In genomic region chr15:69712999-69713398, GRCh38 we compare ENCODE assay signal across 16 cellular contexts.
DNase-seq lines count a peak whose midpoint lies in the region; ATAC-seq, FAIRE-seq and TF ChIP-seq lines count a peak whose summit lies in the region.
"Had no signal": no experiment of that assay in that cellular context is flagged by ENCODE, and none has a peak within 500 bp of the region (broad histone marks: within the 10 kb centered on the region; RNA-seq: fewer than 3 reads in every experiment).

No MANE protein-coding gene starts in this region.

- H3K27me3 Mint-ChIP-seq in CD4-positive, alpha-beta memory T cell = no peaks in the 10 kb centered on the region
- no peaks in the 10 kb centered on the region for H3K27me3 Mint-ChIP-seq in T-cell

- TF ChIP-seq POLR2A in GM12891 (IDR thresholded peaks at IDR 0.05; ENCODE audit: low read depth, low read length) (no peak), right lobe of liver (IDR thresholded peaks at IDR 0.05) (no peak)

- ATAC-seq in T-cell (replicated peaks in 1 of 4) = no peak
- peak; percentile 65 to 93 (median 76) for ATAC-seq in right lobe of liver
- ATAC-seq in GM21381 (IDR thresholded peaks at IDR 0.05; ENCODE audit: unreplicated experiment) = no peak
- no peak for ATAC-seq in GM19455 (IDR thresholded peaks at IDR 0.05; ENCODE audit: unreplicated experiment)
- ATAC-seq: Right ventricle myocardium inferior had no signal

- FAIRE-seq in GM12891 (lab: Jason Lieb, UNC) = peak; percentile 84

- CTCF ChIA-PET in CD4-positive, alpha-beta memory T cell (lab: Charles Lee; ENCODE audit: partially characterized antibody) = interaction anchor here (1.2 to 1.6 kb wide), 3 partner anchors 10 to 32 kb away, joined by 3 to 6 read pairs (median 3); no protein-coding TSS in a partner anchor
- CTCF ChIA-PET in T-cell (lab: Charles Lee) = no interaction called here

- no peaks in the 10 kb centered on the region for H3K9me3 ChIP-seq in CD4-positive, alpha-beta memory T cell (ENCODE audit: control insufficient read depth in 1 of 2, low read length in 2 of 2)
- H3K9me3 ChIP-seq in right lobe of liver = peaks cover 0 to 5% (median 1%) of the 10 kb centered on the region in 4 donors
- H3K9me3 ChIP-seq: testis had no signal

- WGBS in right lobe of liver (ENCODE audit: insufficient coverage, low coverage, low lambda C conversion rate, missing lambda C conversion rate) = 83% methylated on average over 1 of the region's 2 CpGs

- peaks cover 45 to 68% (median 57%) of the 10 kb centered on the region in 4 donors for H3K4me1 Mint-ChIP-seq in CD4-positive, alpha-beta memory T cell
- peaks cover 50 to 60% (median 58%) of the 10 kb centered on the region in 3 donors for H3K4me1 Mint-ChIP-seq in T-cell
- H3K4me1 Mint-ChIP-seq: nephron had no signal

- no peaks in the 10 kb centered on the region for H3K36me3 ChIP-seq in CD4-positive, alpha-beta memory T cell (ENCODE audit: insufficient read depth, low read length)
- H3K36me3 ChIP-seq in right lobe of liver = no peaks in the 10 kb centered on the region

- no peak for DNase-seq in CD4-positive, alpha-beta memory T cell
- DNase-seq in GM12891 (ENCODE audit: insufficient read length, low spot score) = no peak
- DNase-seq in T-cell = no peak
- DNase-seq in right lobe of liver = no peak
- DNase-seq in NCI-H2029 treated with DMSO at 0.1 percent for 48 hours (lab: John Stamatoyannopoulos, UW) = no peak
- DNase-seq: activated CD4-positive, alpha-beta T cell treated with anti-CD3 and anti-CD28 coated beads for 4 hours; CD4-positive, CD25-positive, alpha-beta regulatory T cell; NCI-H1694; NCI-H82; stimulated activated CD4-positive, alpha-beta T cell treated with anti-CD3 and anti-CD28 coated beads, Interleukin-1b, Interleukin-23, amount 100 ng/mL, for 48 hours; T1000; testis had no signal

- H3K4me1 ChIP-seq in CD4-positive, alpha-beta memory T cell (ENCODE audit: insufficient read depth, low read length) = peaks cover 63% of the 10 kb centered on the region
- H3K4me1 ChIP-seq in right lobe of liver = peaks cover 0 to 8% (median 0%) of the 10 kb centered on the region in 4 donors
- H3K4me1 ChIP-seq: testis had no signal

- intact Hi-C loops in CD4-positive, alpha-beta memory T cell (cut with micrococcal nuclease) = loop anchor here (5.0 kb wide), 2 partner anchors 46 to 136 kb away; no protein-coding TSS in a partner anchor
- intact Hi-C loops in right lobe of liver (cut with DNase I) = no loop called here

- TF ChIP-seq CTCF in right lobe of liver (IDR thresholded peaks at IDR 0.05) = no peak

- H3K4me3 Mint-ChIP-seq in CD4-positive, alpha-beta memory T cell = peak overlapping the region in 1 of 8 donors; percentile 61
- H3K4me3 Mint-ChIP-seq in T-cell = no peak overlapping the region
- H3K4me3 Mint-ChIP-seq: CD4-positive, CD25-positive, alpha-beta regulatory T cell; nephron had no signal

- H3K27ac ChIP-seq in CD4-positive, alpha-beta memory T cell (ENCODE audit: low read depth, low read length) = no peak overlapping the region
- no peak overlapping the region for H3K27ac ChIP-seq in right lobe of liver
- H3K27ac ChIP-seq: testis had no signal

- POLR2A ChIA-PET in CD4-positive, alpha-beta memory T cell (lab: Charles Lee; ENCODE audit: partially characterized antibody) = interaction anchor here (0.7 to 6.5 kb wide), 12 partner anchors 8 to 780 kb away, joined by 3 to 89 read pairs (median 8); partner anchors contain the start of genes RPLP1 and TLE3
- POLR2A ChIA-PET in T-cell (lab: Charles Lee) = no interaction called here

- H3K4me3 ChIP-seq in CD4-positive, alpha-beta memory T cell (ENCODE audit: low read length in 2 of 2) = no peak overlapping the region
- H3K4me3 ChIP-seq in right lobe of liver = no peak overlapping the region
- H3K4me3 ChIP-seq: testis had no signal

- no peaks in the 10 kb centered on the region for H3K27me3 ChIP-seq in CD4-positive, alpha-beta memory T cell (ENCODE audit: insufficient read depth, low read length)
- no peaks in the 10 kb centered on the region for H3K27me3 ChIP-seq in right lobe of liver
- H3K27me3 ChIP-seq: testis had no signal

- peak overlapping the region; percentile 81 to 95 (median 90) for H3K27ac Mint-ChIP-seq in CD4-positive, alpha-beta memory T cell
- peak overlapping the region; percentile 76 to 89 for H3K27ac Mint-ChIP-seq in T-cell
- H3K27ac Mint-ChIP-seq: nephron had no signal

- peaks cover 3 to 5% of the 10 kb centered on the region in 2 donors for H3K36me3 Mint-ChIP-seq in CD4-positive, alpha-beta memory T cell
- peaks cover 9% of the 10 kb centered on the region for H3K36me3 Mint-ChIP-seq in T-cell

- peaks cover 0 to 22% (median 16%) of the 10 kb centered on the region in 8 donors for H3K9me3 Mint-ChIP-seq in CD4-positive, alpha-beta memory T cell
- peaks cover 9 to 15% (median 9%) of the 10 kb centered on the region in 3 donors for H3K9me3 Mint-ChIP-seq in T-cell

TF ChIP-seq in GM12891, 5 proteins besides CTCF, POLR2A, EP300 and RAD21:
- no peak for TF ChIP-seq POLR2AphosphoS5 (IDR thresholded peaks at IDR 0.05; ENCODE audit: low read depth, low read length)
- no peak for TF ChIP-seq SPI1 (IDR thresholded peaks at IDR 0.05; ENCODE audit: low read depth, low read length)
- no peak for TF ChIP-seq PAX5 (IDR thresholded peaks at IDR 0.05; ENCODE audit: insufficient read depth, low read length, severe bottlenecking)
- TF ChIP-seq POU2F2 (IDR thresholded peaks at IDR 0.05; ENCODE audit: low read depth, low read length) = no peak
- no peak for TF ChIP-seq TAF1 (IDR thresholded peaks at IDR 0.05; ENCODE audit: low read depth, low read length)

Comparison
In these comparisons a context has a peak if more than half of its experiments do, and no peak if none do; other contexts are left out.
1. ATAC-seq: peak in right lobe of liver (4 of 4); none in T-cell (0 of 4), GM21381 (single experiment) and GM19455 (single experiment).